In the genomic region with DNA sequence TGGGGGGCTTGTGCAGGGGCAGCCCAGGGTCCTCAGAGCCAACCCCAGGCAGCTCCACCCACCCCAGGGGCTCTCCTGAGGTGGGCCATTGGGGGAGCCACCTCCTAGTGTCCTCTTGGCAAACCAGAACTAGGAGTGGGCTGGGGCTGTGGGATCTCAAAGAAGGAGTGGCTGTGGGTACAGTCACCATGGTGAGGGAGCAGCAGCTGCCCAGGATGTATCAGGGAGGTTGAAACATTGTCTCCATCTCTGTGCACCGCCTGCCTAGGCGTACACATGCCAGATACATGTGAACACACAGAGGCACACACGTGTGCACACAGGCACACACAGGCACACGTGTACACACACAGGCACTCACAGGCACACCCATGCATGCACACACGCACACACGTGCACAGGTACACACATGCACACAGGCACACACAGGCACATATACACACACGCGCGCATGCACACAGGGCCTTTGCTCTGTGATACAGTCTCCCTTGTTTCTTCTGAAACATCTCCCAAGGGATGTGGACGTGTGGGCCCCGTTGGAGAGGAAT, we compare ENCODE assay signal across 9 cellular contexts. TPM values are rescaled to one million over a fixed set of nuclear protein-coding genes. Genes with fewer than 3 reads are reported as not detected.
A peak's percentile ranks its signal among the peaks of the same experiment; 100 is the strongest.
DNase-seq lines count a peak whose midpoint lies in the region; ATAC-seq, FAIRE-seq and TF ChIP-seq lines count a peak whose summit lies in the region.
"Had no signal": no experiment of that assay in that cellular context is flagged by ENCODE, and none has a peak within 500 bp of the region (broad histone marks: within the 10 kb centered on the region; RNA-seq: fewer than 3 reads in every experiment).

No MANE protein-coding gene starts in this region.

- H3K27me3 ChIP-seq in CD4-positive, alpha-beta T cell (ENCODE audit: control insufficient read depth, insufficient read depth, low read length), result no peaks in the 10 kb centered on the region

- no peaks in the 10 kb centered on the region for H3K9me3 ChIP-seq in CD4-positive, alpha-beta T cell (ENCODE audit: control insufficient read depth, low read length)

- FAIRE-seq in frontal cortex (lab: Jason Lieb, UNC), result no peak

- POLR2A ChIA-PET in CD4-positive, alpha-beta T cell (lab: Charles Lee), result no interaction called here

- ATAC-seq in CD4-positive, alpha-beta T cell (ENCODE audit: poor library complexity), result no peak
- no peak for ATAC-seq in central memory CD8-positive, alpha-beta T cell (replicated peaks; ENCODE audit: extremely low read depth, poor library complexity, severe bottlenecking)
- ATAC-seq: stimulated activated naive B cell treated with anti-CD40 and anti-IgM and Interleukin-4, amounts not matched to agents 10 μg/mL and 1 μg/mL and 100 μg/mL, for 72 hours had no signal

- H3K27ac Mint-ChIP-seq in CD4-positive, alpha-beta T cell, result peak overlapping the region; percentile 64
- no peak overlapping the region for H3K27ac Mint-ChIP-seq in central memory CD8-positive, alpha-beta T cell (ENCODE audit: low read depth)
- H3K27ac Mint-ChIP-seq: activated T-cell treated with anti-CD3 and anti-CD28 coated beads, Interleukin-2, amount 50 U/mL, for 24 hours; stimulated activated naive B cell treated with anti-CD40 and anti-IgM and Interleukin-4, amounts not matched to agents 10 μg/mL and 1 μg/mL and 100 μg/mL, for 72 hours had no signal

- peaks cover 29% of the 10 kb centered on the region for H3K4me1 Mint-ChIP-seq in CD4-positive, alpha-beta T cell (ENCODE audit: low read depth)
- H3K4me1 Mint-ChIP-seq in central memory CD8-positive, alpha-beta T cell, result peaks cover 72% of the 10 kb centered on the region

- H3K4me3 Mint-ChIP-seq in CD4-positive, alpha-beta T cell, result peak overlapping the region; percentile 25
- peak overlapping the region; percentile 13 for H3K4me3 Mint-ChIP-seq in central memory CD8-positive, alpha-beta T cell
- H3K4me3 Mint-ChIP-seq: activated T-cell treated with anti-CD3 and anti-CD28 coated beads, Interleukin-2, amount 50 U/mL, for 24 hours; stimulated activated naive B cell treated with anti-CD40 and anti-IgM and Interleukin-4, amounts not matched to agents 10 μg/mL and 1 μg/mL and 100 μg/mL, for 72 hours had no signal

- H3K9me3 Mint-ChIP-seq in CD4-positive, alpha-beta T cell, result no peaks in the 10 kb centered on the region
- no peaks in the 10 kb centered on the region for H3K9me3 Mint-ChIP-seq in central memory CD8-positive, alpha-beta T cell
- H3K9me3 Mint-ChIP-seq: activated T-cell treated with anti-CD3 and anti-CD28 coated beads, Interleukin-2, amount 50 U/mL, for 24 hours; stimulated activated naive B cell treated with anti-CD40 and anti-IgM and Interleukin-4, amounts not matched to agents 10 μg/mL and 1 μg/mL and 100 μg/mL, for 72 hours had no signal

- DNase-seq in CD4-positive, alpha-beta T cell, result no peak
- no peak for DNase-seq in central memory CD8-positive, alpha-beta T cell (ENCODE audit: low spot score in 2 of 2)
- DNase-seq in frontal cortex (ENCODE audit: low spot score in 2 of 2), result no peak
- no peak for DNase-seq in glomerular visceral epithelial cell (ENCODE audit: extremely low spot score)
- DNase-seq: activated T-cell treated with anti-CD3 and anti-CD28 coated beads, Interleukin-2, amount 50 U/mL, for 24 hours; DMS153; stimulated activated naive B cell treated with anti-CD40 and anti-IgM and Interleukin-4, amounts not matched to agents 10 μg/mL and 1 μg/mL and 100 μg/mL, for 72 hours had no signal

- H3K27me3 Mint-ChIP-seq in CD4-positive, alpha-beta T cell, result no peaks in the 10 kb centered on the region
- H3K27me3 Mint-ChIP-seq in central memory CD8-positive, alpha-beta T cell, result no peaks in the 10 kb centered on the region
- H3K27me3 Mint-ChIP-seq: activated T-cell treated with anti-CD3 and anti-CD28 coated beads, Interleukin-2, amount 50 U/mL, for 24 hours had no signal

- intact Hi-C loops in CD4-positive, alpha-beta T cell (cut with DNase I, micrococcal nuclease), result no loop called here

- H3K27ac ChIP-seq in CD4-positive, alpha-beta T cell (ENCODE audit: low read depth, low read length), result no peak overlapping the region

- H3K36me3 Mint-ChIP-seq in CD4-positive, alpha-beta T cell (ENCODE audit: low read depth), result no peaks in the 10 kb centered on the region
- peaks cover 11% of the 10 kb centered on the region for H3K36me3 Mint-ChIP-seq in central memory CD8-positive, alpha-beta T cell (ENCODE audit: insufficient read depth)

- CTCF ChIA-PET in CD4-positive, alpha-beta T cell (lab: Charles Lee), result interaction anchor here (0.6 kb wide), 1 partner anchor 90 kb away, joined by 3 read pairs; no protein-coding TSS in a partner anchor

- TF ChIP-seq CTCF in CD4-positive, alpha-beta T cell (IDR thresholded peaks at IDR 0.05), result no peak

RNA-seq across cellular contexts. Expression of a gene that starts 10.7 kb away (rescaled TPM):
- 1 to 10 TPM; 1.3 to 1.5 TPM for total RNA-seq in CD4-positive, alpha-beta T cell
- not detected for total RNA-seq in frontal cortex
- total RNA-seq: mononuclear cell, SK-MEL-5 had no signal

RNA-seq across cellular contexts. Expression of a gene that starts 14.5 kb away (rescaled TPM):
- total RNA-seq in CD4-positive, alpha-beta T cell, result 10 to 100 TPM; 40.6 to 41.0 TPM
- 61.1 TPM for total RNA-seq in frontal cortex
- total RNA-seq: SK-MEL-5 had no signal

RNA-seq across cellular contexts. Expression of a gene that starts 17.7 kb away (rescaled TPM):
- not detected for total RNA-seq in CD4-positive, alpha-beta T cell
- total RNA-seq in frontal cortex, result not detected
- total RNA-seq: mononuclear cell had no signal

RNA-seq across cellular contexts. Expression of a gene that starts 18.2 kb away (rescaled TPM):
- total RNA-seq in CD4-positive, alpha-beta T cell, result 10 to 100 TPM; 41.0 to 41.7 TPM
- total RNA-seq in frontal cortex, result 62.4 TPM

RNA-seq across cellular contexts. Expression of a gene that starts 20.0 kb away (rescaled TPM):
- total RNA-seq in CD4-positive, alpha-beta T cell, result 1 to 10 TPM in 1 of 2 experiments, under 1 TPM in 1; 0.93 to 1.0 TPM
- 0.82 TPM for total RNA-seq in frontal cortex
- total RNA-seq: SK-MEL-5 had no signal
